ENCODE assay signal across 20 cellular contexts in the genomic region with DNA sequence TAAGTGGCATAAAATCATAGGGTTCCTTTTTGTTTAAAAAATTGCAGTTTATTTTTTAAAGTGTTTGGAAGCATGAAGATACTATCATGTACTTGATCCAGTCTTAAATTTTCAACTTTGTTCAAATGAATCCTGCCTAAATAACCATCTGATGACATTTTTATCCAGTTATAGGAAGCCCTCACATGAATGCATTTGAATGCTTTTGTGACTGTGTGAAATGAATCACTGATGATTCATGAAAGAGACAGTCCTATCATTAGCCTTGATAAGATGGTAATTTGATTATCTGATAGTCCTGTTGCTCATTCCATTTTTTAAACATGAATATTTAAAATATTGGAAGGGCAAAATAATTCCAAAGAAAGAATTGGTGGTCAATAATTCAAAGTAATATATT.
"Had no signal": no experiment of that assay in that cellular context is flagged by ENCODE, and none has a peak within 500 bp of the region (broad histone marks: within the 10 kb centered on the region; RNA-seq: fewer than 3 reads in every experiment).

No MANE protein-coding gene starts in this region.

- ATAC-seq: activated CD4-positive, alpha-beta T cell treated with anti-CD3 and anti-CD28 coated beads for 36 hours; activated naive CD4-positive, alpha-beta T cell treated with anti-CD3 and anti-CD28 coated beads, Interleukin-2, amount 50 U/mL, for 72 hours; activated T-cell treated with anti-CD3 and anti-CD28 coated beads, Interleukin-2, amount 50 U/mL, for 72 hours; gastroesophageal sphincter; naive thymus-derived CD4-positive, alpha-beta T cell; right lobe of liver; stimulated activated naive CD8-positive, alpha-beta T cell treated with anti-CD3 and anti-CD28 coated beads, Interleukin-15, Interleukin-2, amounts not matched to agents 100 U/mL and 50 U/mL, for 24 hours had no signal

- H3K27ac ChIP-seq: ascending aorta, epithelial cell of prostate, gastroesophageal sphincter, hepatocyte, ovary, right lobe of liver, skin epidermis, testis, uterus had no signal

- H3K4me1 ChIP-seq: ascending aorta, gastroesophageal sphincter, right lobe of liver, testis, uterus had no signal

- DNase-seq: activated CD4-positive, alpha-beta T cell treated with anti-CD3 and anti-CD28 coated beads for 36 hours; activated CD4-positive, CD25-positive, alpha-beta regulatory T cell; activated naive CD4-positive, alpha-beta T cell; activated T-cell treated with anti-CD3 and anti-CD28 coated beads for 4 hours; activated T-cell treated with anti-CD3 and anti-CD28 coated beads, Interleukin-2, amount 50 U/mL, for 72 hours; kidney; naive thymus-derived CD4-positive, alpha-beta T cell; ovary; right lobe of liver; stimulated activated CD4-positive, alpha-beta T cell treated with anti-CD3 and anti-CD28 coated beads, Interleukin-12 subunit alpha, Interleukin-12 subunit beta, amount 100 ng/mL, for 4 hours; stimulated activated CD4-positive, alpha-beta T cell treated with anti-CD3 and anti-CD28 coated beads, Interleukin-4, amount 100 ng/mL, for 1 hour; stimulated activated naive CD8-positive, alpha-beta T cell treated with anti-CD3 and anti-CD28 coated beads, Interleukin-15, Interleukin-2, amounts not matched to agents 100 U/mL and 50 U/mL, for 24 hours; testis; uterus had no signal

- H3K9me3 ChIP-seq: ascending aorta, gastroesophageal sphincter, ovary, testis, uterus had no signal

- H3K36me3 ChIP-seq: ascending aorta, gastroesophageal sphincter, ovary, right lobe of liver, uterus had no signal

- H3K27me3 ChIP-seq: ascending aorta, gastroesophageal sphincter, hepatocyte, ovary, right lobe of liver, testis, uterus had no signal

- H3K4me3 ChIP-seq: ascending aorta, gastroesophageal sphincter, hepatocyte, ovary, right lobe of liver, skin epidermis, testis, uterus had no signal
